8 cellular contexts compared by ENCODE assay signal in the genomic region with DNA sequence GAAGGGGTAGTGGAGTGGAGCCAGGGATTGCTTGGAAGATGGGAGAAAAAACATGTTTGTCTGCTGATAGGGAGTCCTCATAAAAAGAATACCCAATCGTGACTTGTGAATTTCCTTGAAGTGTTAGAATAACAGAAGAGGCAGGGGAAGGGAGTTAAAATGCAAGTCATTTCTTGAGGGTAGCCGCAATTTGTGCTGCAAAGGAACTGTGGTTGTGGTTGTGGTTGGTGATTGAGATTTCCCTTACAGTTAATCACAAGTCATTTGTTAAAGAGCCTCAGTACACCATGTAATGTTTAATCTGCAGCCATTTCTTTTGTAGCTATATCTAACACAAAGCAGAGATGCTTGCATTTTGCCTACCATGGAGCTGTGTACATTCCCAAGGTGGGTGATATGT. TPM values are rescaled to one million over a fixed set of nuclear protein-coding genes. Genes with fewer than 3 reads are reported as not detected.
DNase-seq lines count a peak whose midpoint lies in the region; ATAC-seq and TF ChIP-seq lines count a peak whose summit lies in the region.

No MANE protein-coding gene starts in this region.

- H3K4me2 ChIP-seq in BLaER1, result peak overlapping the region; percentile 46

- H3K4me3 ChIP-seq in BLaER1, result no peak overlapping the region
- no peak overlapping the region for H3K4me3 ChIP-seq in adrenal gland

- WGBS in adrenal gland, 4 donors, result 33 to 54% (median 45%) methylated on average over 2 of the region's 2 CpGs

- peaks cover 26% of the 10 kb centered on the region for H3K9me3 ChIP-seq in BLaER1
- H3K9me3 ChIP-seq in adrenal gland (replicated peaks in 1 of 3), result no peaks in the 10 kb centered on the region

- intact Hi-C loops in adrenal gland (cut with DNase I) (no loop called here), left ventricle myocardium superior (cut with micrococcal nuclease) (no loop called here)

- DNase-seq in RPMI7951 (ENCODE audit: low read depth), result peak; percentile 60
- DNase-seq in activated naive CD8-positive, alpha-beta T cell treated with anti-CD3 and anti-CD28 coated beads, Interleukin-2, amount 50 U/mL, for 16 hours (ENCODE audit: low read depth, low spot score), result peak; percentile 7
- peak; percentile 10 to 11 for DNase-seq in stimulated activated CD8-positive, alpha-beta memory T cell treated with anti-CD3 and anti-CD28 coated beads, Interleukin-2, amount 100 ng/mL, for 48 hours (ENCODE audit: low read depth in 2 of 2)
- no peak for DNase-seq in adrenal gland
- DNase-seq in left ventricle myocardium superior, result no peak

- no peaks in the 10 kb centered on the region for H4K20me1 ChIP-seq in BLaER1

- H3K36me3 ChIP-seq in BLaER1 (no peaks in the 10 kb centered on the region), adrenal gland (replicated peaks in 1 of 2) (no peaks in the 10 kb centered on the region)

- H3K4me1 ChIP-seq in BLaER1 (peaks cover 14% of the 10 kb centered on the region), adrenal gland (replicated peaks in 1 of 2) (no peaks in the 10 kb centered on the region)

- H3K27me3 ChIP-seq in BLaER1, result no peaks in the 10 kb centered on the region
- H3K27me3 ChIP-seq in adrenal gland, result no peaks in the 10 kb centered on the region

- no peak for TF ChIP-seq CTCF in adrenal gland (IDR thresholded peaks at IDR 0.05)

- ATAC-seq in GM21529 (IDR thresholded peaks at IDR 0.05; ENCODE audit: unreplicated experiment), result peak; percentile 78
- ATAC-seq in HG02970 (IDR thresholded peaks at IDR 0.05; ENCODE audit: low FRiP score, unreplicated experiment), result no peak
- no peak for ATAC-seq in left ventricle myocardium superior

- H3K27ac ChIP-seq in BLaER1 (no peak overlapping the region), adrenal gland (no peak overlapping the region)

- no peak for TF ChIP-seq POLR2A in adrenal gland (IDR thresholded peaks at IDR 0.05)

- H3K9ac ChIP-seq in BLaER1, result no peak overlapping the region

RNA-seq across cellular contexts. Expression of a gene that starts 38.5 kb away (rescaled TPM):
- 34.2 and 40.1 TPM in 2 replicates for total RNA-seq in RPMI7951 (2014; rRNA removed; shearing (Covaris generic))
- total RNA-seq in adrenal gland (10 to 100 TPM; 33.4 to 57.5 (median 49.2) TPM), left ventricle myocardium superior (79.8 TPM)
- 10 to 100 TPM in 1 of 3 donors, 1 to 10 TPM in 2; 7.9 to 72.3 (median 8.8) TPM for polyA plus RNA-seq in adrenal gland

Comparison
In these comparisons a context has a peak if more than half of its experiments do, and no peak if none do; other contexts are left out.
1. DNase-seq: peak in RPMI7951 (single experiment), activated naive CD8-positive, alpha-beta T cell treated with anti-CD3 and anti-CD28 coated beads, Interleukin-2, amount 50 U/mL, for 16 hours (single experiment) and stimulated activated CD8-positive, alpha-beta memory T cell treated with anti-CD3 and anti-CD28 coated beads, Interleukin-2, amount 100 ng/mL, for 48 hours (2 of 2); none in adrenal gland (0 of 7) and left ventricle myocardium superior (single experiment).